In genomic region chr18:21660078-21660477, GRCh38 we compare ENCODE assay signal across 14 cellular contexts. TPM values are rescaled to one million over a fixed set of nuclear protein-coding genes. Genes with fewer than 3 reads are reported as not detected.
A peak's percentile ranks its signal among the peaks of the same experiment; 100 is the strongest.
DNase-seq lines count a peak whose midpoint lies in the region; ATAC-seq and TF ChIP-seq lines count a peak whose summit lies in the region.
"Had no signal": no experiment of that assay in that cellular context is flagged by ENCODE, and none has a peak within 500 bp of the region (broad histone marks: within the 10 kb centered on the region; RNA-seq: fewer than 3 reads in every experiment).

No MANE protein-coding gene starts in this region.

- peak overlapping the region in 2 of 3 donors; percentile 1 to 37 for H3K27ac Mint-ChIP-seq in CD4-positive, CD25-positive, alpha-beta regulatory T cell
- H3K27ac Mint-ChIP-seq: CD4-positive, alpha-beta T cell; H9 had no signal

- no peak overlapping the region for H4K8ac ChIP-seq in IMR-90 (ENCODE audit: low read depth in 2 of 2, low read length in 2 of 2)

- TF ChIP-seq POLR2A in IMR-90 (IDR thresholded peaks at IDR 0.05; ENCODE audit: low read depth, low read length) = no peak

- H3K18ac ChIP-seq in IMR-90 (ENCODE audit: low read depth, low read length) = no peak overlapping the region

- POLR2A ChIA-PET in IMR-90 (lab: Charles Lee; ENCODE audit: unreplicated experiment) = no interaction called here

- H3K4me1 Mint-ChIP-seq in CD4-positive, CD25-positive, alpha-beta regulatory T cell = peaks cover 0 to 5% (median 4%) of the 10 kb centered on the region in 4 donors

- H2AK9ac ChIP-seq in IMR-90 (replicated peaks; ENCODE audit: low read depth, low read length, poor library complexity) = no peak overlapping the region

- no TSS peak for BruUV-seq in IMR-90 (replicated peaks; lab: Mats Ljungman, UMichigan)

- no peak overlapping the region for H3K4ac ChIP-seq in IMR-90 (ENCODE audit: low read depth, low read length)

- H3K36me3 Mint-ChIP-seq in CD4-positive, CD25-positive, alpha-beta regulatory T cell = peaks cover 15% of the 10 kb centered on the region

- H3K9me1 ChIP-seq in IMR-90 (ENCODE audit: insufficient read depth, low read length) = 0 out of 2 replicates have a peak, but pooled peaks cover 6% of the 10 kb centered on the region

- H4K91ac ChIP-seq in IMR-90 (ENCODE audit: insufficient read depth, low read depth, low read length) = no peak overlapping the region

- H2BK120ac ChIP-seq in IMR-90 (ENCODE audit: low read depth, low read length) = no peak overlapping the region

- no peak for DNase-seq in CD4-positive, CD25-positive, alpha-beta regulatory T cell
- DNase-seq in GM12865 (ENCODE audit: low read depth) (peak; percentile 45), IMR-90 (no peak), Kasumi-1 (lab: John Stamatoyannopoulos, UW) (no peak), HuH-7 (ENCODE audit: low spot score) (no peak)
- DNase-seq: CD4-positive, alpha-beta T cell; DMS53; H9; NCI-H187; NCI-H69; Right ventricle myocardium superior had no signal

- no peaks in the 10 kb centered on the region for H3K9me3 Mint-ChIP-seq in CD4-positive, CD25-positive, alpha-beta regulatory T cell
- H3K9me3 Mint-ChIP-seq: CD4-positive, alpha-beta T cell; H9 had no signal

- H2AK5ac ChIP-seq in IMR-90 (ENCODE audit: low read depth, low read length) = no peak overlapping the region

- peaks cover 39% of the 10 kb centered on the region for H3K36me3 ChIP-seq in CD4-positive, CD25-positive, alpha-beta regulatory T cell (ENCODE audit: control insufficient read depth, insufficient read depth, low read length)
- H3K36me3 ChIP-seq in IMR-90 (ENCODE audit: control insufficient read depth, insufficient read depth, low read length) = no peaks in the 10 kb centered on the region; the same call in 1 of the 2 replicates

- no peak overlapping the region for H3K4me3 Mint-ChIP-seq in CD4-positive, CD25-positive, alpha-beta regulatory T cell
- H3K4me3 Mint-ChIP-seq: CD4-positive, alpha-beta T cell; H9 had no signal

- H2BK15ac ChIP-seq in IMR-90 (ENCODE audit: low read depth, low read length) = no peak overlapping the region

- no peaks in the 10 kb centered on the region for H3K27me3 Mint-ChIP-seq in CD4-positive, CD25-positive, alpha-beta regulatory T cell
- H3K27me3 Mint-ChIP-seq: CD4-positive, alpha-beta T cell had no signal

- CTCF ChIA-PET in IMR-90 (lab: Yijun Ruan, JAX) = no interaction called here

- H3K27me3 ChIP-seq in CD4-positive, CD25-positive, alpha-beta regulatory T cell (ENCODE audit: control insufficient read depth, insufficient read depth, low read length) = no peaks in the 10 kb centered on the region
- no peaks in the 10 kb centered on the region for H3K27me3 ChIP-seq in IMR-90 (ENCODE audit: control insufficient read depth, insufficient read depth, low read length)

- no peaks in the 10 kb centered on the region for H3K9me3 ChIP-seq in CD4-positive, CD25-positive, alpha-beta regulatory T cell (ENCODE audit: control insufficient read depth in 2 of 2, low read length in 2 of 2)
- H3K9me3 ChIP-seq in IMR-90 (ENCODE audit: control insufficient read depth, insufficient read depth, low read length) = no peaks in the 10 kb centered on the region

- H3K14ac ChIP-seq in IMR-90 (replicated peaks; ENCODE audit: low read depth, low read length) = no peak overlapping the region

- no peak overlapping the region for H2BK20ac ChIP-seq in IMR-90 (ENCODE audit: low read depth, low read length)

- H2AFZ ChIP-seq in IMR-90 (replicated peaks; ENCODE audit: low read length, poor library complexity) = no peak overlapping the region

- no peak for TF ChIP-seq RAD21 in IMR-90 (IDR thresholded peaks at IDR 0.05; ENCODE audit: low read length)

- H3K79me1 ChIP-seq in IMR-90 (ENCODE audit: low read depth in 1 of 2, low read length in 2 of 2) = no peaks in the 10 kb centered on the region

- H3K9ac ChIP-seq in IMR-90 (ENCODE audit: low read depth, low read length) = no peak overlapping the region

- no peaks in the 10 kb centered on the region for H3K4me1 ChIP-seq in CD4-positive, CD25-positive, alpha-beta regulatory T cell (ENCODE audit: control insufficient read depth, insufficient read depth, low read length, poor library complexity, severe bottlenecking)
- H3K4me1 ChIP-seq in IMR-90 (ENCODE audit: control insufficient read depth, insufficient read depth, low read length) = peaks cover 3% of the 10 kb centered on the region; the same call in 1 of the 2 replicates

- H4K20me1 ChIP-seq in IMR-90 (ENCODE audit: insufficient read depth, low read length) = no peaks in the 10 kb centered on the region

- H2BK5ac ChIP-seq in IMR-90 (ENCODE audit: low read depth, low read length, poor library complexity, severe bottlenecking) = no peak overlapping the region

- H3K23ac ChIP-seq in IMR-90 (ENCODE audit: low read depth, low read length) = 0 out of 2 replicates have a peak overlapping the region, but pooled peaks have one; percentile 4

- intact Hi-C loops in IMR-90 (cut with micrococcal nuclease) = loop anchor here (10.0 kb wide), 1 partner anchor 65 kb away; no protein-coding TSS in a partner anchor

- no peak for ATAC-seq in CD4-positive, CD25-positive, alpha-beta regulatory T cell (ENCODE audit: low read depth in 2 of 2)
- ATAC-seq in GM21786 (IDR thresholded peaks at IDR 0.05; ENCODE audit: unreplicated experiment) (peak; percentile 45), IMR-90 (ENCODE audit: low read depth) (no peak), HG02571 (IDR thresholded peaks at IDR 0.05; ENCODE audit: unreplicated experiment) (no peak)

- H3K4me3 ChIP-seq in CD4-positive, CD25-positive, alpha-beta regulatory T cell (ENCODE audit: low read depth, low read length) = no peak overlapping the region
- no peak overlapping the region for H3K4me3 ChIP-seq in GM12865 (ENCODE audit: low read depth, low read length)
- no peak overlapping the region for H3K4me3 ChIP-seq in IMR-90 (ENCODE audit: insufficient read depth, low read depth, low read length)
- H3K4me3 ChIP-seq: SK-N-MC had no signal

- WGBS in IMR-90 (ENCODE audit: extremely low coverage in 2 of 2, insufficient read length in 1 of 2), 2 experiments = no CpG with 5 or more reads among the region's 2 CpGs

- dilution Hi-C loops in IMR-90 (cut with HindIII; ENCODE audit: low sequenced_read_pairs, unreplicated experiment) = no loop called here

- no peak for TF ChIP-seq CTCF in GM12865 (IDR thresholded peaks at IDR 0.05; ENCODE audit: insufficient read depth, low read depth, low read length, missing control alignments)
- TF ChIP-seq CTCF in IMR-90 (conservative IDR thresholded peaks at IDR 0.05; ENCODE audit: low read depth, low read length) = no peak

- no peak overlapping the region for H3K56ac ChIP-seq in IMR-90 (ENCODE audit: extremely low read depth, insufficient read depth, low read length)

- no peak overlapping the region for H4K5ac ChIP-seq in IMR-90 (ENCODE audit: low read depth, low read length)

- in situ Hi-C loops in IMR-90 (cut with MboI; ENCODE audit: low sequenced_read_pairs) = no loop called here

- H3K27ac ChIP-seq in CD4-positive, CD25-positive, alpha-beta regulatory T cell (ENCODE audit: insufficient read depth, low read length, poor library complexity, severe bottlenecking) = no peak overlapping the region
- H3K27ac ChIP-seq in IMR-90 (ENCODE audit: insufficient read depth, low read length) = no peak overlapping the region
- H3K27ac ChIP-seq: SK-N-MC had no signal

- H3K4me2 ChIP-seq in IMR-90 (ENCODE audit: low read depth, low read length) = no peak overlapping the region

TF ChIP-seq in IMR-90, 13 proteins besides CTCF, POLR2A, EP300 and RAD21 (continues in another document):
- TF ChIP-seq RCOR1 (IDR thresholded peaks at IDR 0.05; ENCODE audit: insufficient replicate concordance, low read length) (no peak), NFE2L2 (IDR thresholded peaks at IDR 0.05; ENCODE audit: low read depth, low read length) (no peak), BHLHE40 (IDR thresholded peaks at IDR 0.05; ENCODE audit: low read depth, low read length) (no peak), MAZ (IDR thresholded peaks at IDR 0.05; ENCODE audit: borderline replicate concordance, low read depth, low read length) (no peak), USF2 (IDR thresholded peaks at IDR 0.05; ENCODE audit: low read depth, low read length) (no peak), FOS (IDR thresholded peaks at IDR 0.05; ENCODE audit: low read depth, low read length) (no peak), CEBPB (IDR thresholded peaks at IDR 0.05; ENCODE audit: low read depth, low read length) (no peak), RFX5 (IDR thresholded peaks at IDR 0.05; ENCODE audit: low read depth, low read length) (no peak), CHD1 (IDR thresholded peaks at IDR 0.05; ENCODE audit: low read depth, low read length) (no peak), MXI1 (IDR thresholded peaks at IDR 0.05; ENCODE audit: borderline replicate concordance, low read depth, low read length) (no peak), SMC3 (IDR thresholded peaks at IDR 0.05; ENCODE audit: low read depth, low read length) (no peak)

RNA-seq across cellular contexts. Expression of gene ABHD3, which starts 44.5 kb away (rescaled TPM):
- 57.1 TPM for total RNA-seq in CD4-positive, CD25-positive, alpha-beta regulatory T cell
- 10 to 100 TPM; 37.7 to 48.7 (median 44.7) TPM for polyA plus RNA-seq in CD4-positive, CD25-positive, alpha-beta regulatory T cell
- total RNA-seq in IMR-90 (2012; rRNA removed) = 3.3 and 4.5 TPM in 2 replicates
- polyA plus RNA-seq in IMR-90 (2012; rRNA removed) = 4.3 and 5.5 TPM in 2 replicates
- polyA plus RNA-seq in IMR-90 (2012; cell fraction: cytosol; rRNA removed) = 0.93 and 1.2 TPM in 2 replicates
- polyA plus RNA-seq in IMR-90 (2012; cell fraction: nucleus; rRNA removed; ENCODE audit: low replicate concordance) = 5.2 and 38.9 TPM in 2 replicates

RNA-seq across cellular contexts. Expression of gene SNRPD1, which starts 48.0 kb away (rescaled TPM):
- total RNA-seq in CD4-positive, CD25-positive, alpha-beta regulatory T cell = 31.4 TPM
- 100 to 1,000 TPM in 1 of 4 donors, 10 to 100 TPM in 3; 87.7 to 109 (median 92.7) TPM for polyA plus RNA-seq in CD4-positive, CD25-positive, alpha-beta regulatory T cell
- 6.8 and 24.7 TPM in 2 replicates for total RNA-seq in IMR-90 (2012; rRNA removed)
- polyA plus RNA-seq in IMR-90 (2012; rRNA removed) = 18.9 and 19.8 TPM in 2 replicates
- 5.6 and 13.1 TPM in 2 replicates for polyA plus RNA-seq in IMR-90 (2012; cell fraction: cytosol; rRNA removed)
- polyA plus RNA-seq in IMR-90 (2012; cell fraction: nucleus; rRNA removed; ENCODE audit: low replicate concordance) = 0.53 and 2.4 TPM in 2 replicates

RNA-seq across cellular contexts. Expression of gene ESCO1, which starts 59.6 kb away (rescaled TPM):
- 37.1 TPM for total RNA-seq in CD4-positive, CD25-positive, alpha-beta regulatory T cell
- 1 to 10 TPM; 6.2 to 8.6 (median 7.4) TPM for polyA plus RNA-seq in CD4-positive, CD25-positive, alpha-beta regulatory T cell
- 4.5 and 11.4 TPM in 2 replicates for total RNA-seq in IMR-90 (2012; rRNA removed)
- polyA plus RNA-seq in IMR-90 (2012; rRNA removed) = 2.2 and 3.1 TPM in 2 replicates
- polyA plus RNA-seq in IMR-90 (2012; cell fraction: cytosol; rRNA removed) = 0.22 and 0.25 TPM in 2 replicates
- polyA plus RNA-seq in IMR-90 (2012; cell fraction: nucleus; rRNA removed; ENCODE audit: low replicate concordance) = 2.4 and 3.6 TPM in 2 replicates

Comparison
In these comparisons a context has a peak if more than half of its experiments do, and no peak if none do; other contexts are left out.
1. RNA of gene ABHD3, which starts 44.5 kb away (total RNA-seq): 57.1 TPM in CD4-positive, CD25-positive, alpha-beta regulatory T cell (single experiment); 3.3 to 4.5 TPM in IMR-90; every median in the first group is over 10 times any median in the second.